In the genomic region with DNA sequence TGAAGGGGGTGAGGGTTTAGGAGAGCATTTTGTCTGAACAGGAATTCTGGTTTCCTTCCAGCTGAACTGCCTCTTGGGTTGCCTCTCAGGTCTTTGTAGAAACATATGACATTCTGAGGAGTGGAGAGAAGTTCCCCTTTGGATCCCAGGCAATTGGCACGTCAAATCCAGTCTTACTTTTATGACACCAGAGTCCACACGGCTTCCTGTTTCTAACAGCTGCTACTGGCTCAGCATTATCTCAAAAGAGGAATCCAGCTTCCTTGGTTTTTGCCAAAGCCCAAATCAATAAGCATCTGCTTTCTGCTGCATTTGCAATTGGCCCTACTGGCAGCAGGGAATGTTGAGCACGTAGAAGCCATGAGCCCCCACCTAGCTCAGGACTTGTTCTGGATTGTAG, we compare ENCODE assay signal across 16 cellular contexts.
DNase-seq lines count a peak whose midpoint lies in the region; ATAC-seq and TF ChIP-seq lines count a peak whose summit lies in the region.
"Had no signal": no experiment of that assay in that cellular context is flagged by ENCODE, and none has a peak within 500 bp of the region (broad histone marks: within the 10 kb centered on the region; RNA-seq: fewer than 3 reads in every experiment).

No MANE protein-coding gene starts in this region.

- no peaks in the 10 kb centered on the region for H3K36me3 ChIP-seq in breast epithelium
- H3K36me3 ChIP-seq in testis (ENCODE audit: low read depth, missing control alignments), result no peaks in the 10 kb centered on the region

- peaks cover 19% of the 10 kb centered on the region for H3K27me3 Mint-ChIP-seq in CD4-positive, alpha-beta T cell

- TF ChIP-seq POLR2A in breast epithelium (IDR thresholded peaks at IDR 0.05) (no peak), testis (IDR thresholded peaks at IDR 0.05) (no peak)

- POLR2A ChIA-PET in CD4-positive, alpha-beta T cell (lab: Charles Lee), result no interaction called here

- no peaks in the 10 kb centered on the region for H3K36me3 Mint-ChIP-seq in CD4-positive, alpha-beta T cell (ENCODE audit: low read depth)
- H3K36me3 Mint-ChIP-seq: activated naive CD8-positive, alpha-beta T cell treated with anti-CD3 and anti-CD28 coated beads for 36 hours had no signal

- 69 to 70% methylated on average over 3 of the region's 3 CpGs for WGBS in testis, 2 donors

- H3K4me1 ChIP-seq in breast epithelium (no peaks in the 10 kb centered on the region), testis (peaks cover 14% of the 10 kb centered on the region)

- no peaks in the 10 kb centered on the region for H3K9me3 ChIP-seq in breast epithelium
- no peaks in the 10 kb centered on the region for H3K9me3 ChIP-seq in testis
- H3K9me3 ChIP-seq in CD4-positive, alpha-beta T cell (ENCODE audit: control insufficient read depth, low read length), result no peaks in the 10 kb centered on the region
- H3K9me3 ChIP-seq: Caco-2 had no signal

- H3K27me3 ChIP-seq in breast epithelium (no peaks in the 10 kb centered on the region), testis (no peaks in the 10 kb centered on the region)
- no peaks in the 10 kb centered on the region for H3K27me3 ChIP-seq in CD4-positive, alpha-beta T cell (ENCODE audit: control insufficient read depth, insufficient read depth, low read length)

- no peaks in the 10 kb centered on the region for H3K4me1 Mint-ChIP-seq in CD4-positive, alpha-beta T cell (ENCODE audit: low read depth)
- H3K4me1 Mint-ChIP-seq: activated naive CD8-positive, alpha-beta T cell treated with anti-CD3 and anti-CD28 coated beads for 36 hours had no signal

- DNase-seq in DMS 273 (lab: John Stamatoyannopoulos, UW; ENCODE audit: unreplicated experiment), result peak; percentile 36
- DNase-seq in DMS 273 treated with DMSO at 0.1 percent for 48 hours (lab: John Stamatoyannopoulos, UW), result no peak
- no peak for DNase-seq in breast epithelium (ENCODE audit: low spot score in 2 of 2)
- DNase-seq in left lobe of liver (ENCODE audit: low spot score), result no peak
- peak; percentile 24 for DNase-seq in testis
- DNase-seq in CD4-positive, alpha-beta T cell, result no peak
- DNase-seq: activated naive CD8-positive, alpha-beta T cell treated with anti-CD3 and anti-CD28 coated beads for 36 hours; KG1; NCI-H2029 treated with DMSO at 0.1 percent for 48 hours; retina; SW 1271 had no signal

- CTCF ChIA-PET in CD4-positive, alpha-beta T cell (lab: Charles Lee), result no interaction called here

- no peak overlapping the region for H3K27ac Mint-ChIP-seq in CD4-positive, alpha-beta T cell
- H3K27ac Mint-ChIP-seq: activated naive CD8-positive, alpha-beta T cell treated with anti-CD3 and anti-CD28 coated beads for 36 hours had no signal

- no peak overlapping the region for H3K4me3 Mint-ChIP-seq in CD4-positive, alpha-beta T cell
- H3K4me3 Mint-ChIP-seq: activated naive CD8-positive, alpha-beta T cell treated with anti-CD3 and anti-CD28 coated beads for 36 hours had no signal

- ATAC-seq in left lobe of liver, result peak; percentile 44
- no peak for ATAC-seq in CD4-positive, alpha-beta T cell (ENCODE audit: poor library complexity)
- ATAC-seq in GM19035 (IDR thresholded peaks at IDR 0.05; ENCODE audit: unreplicated experiment), result no peak
- no peak for ATAC-seq in HG03457 (IDR thresholded peaks at IDR 0.05; ENCODE audit: unreplicated experiment)
- ATAC-seq: activated CD4-positive, CD25-positive, alpha-beta regulatory T cell treated with anti-CD3 and anti-CD28 coated beads, Interleukin-2, amount 50 U/mL, for 24 hours had no signal

- H3K4me3 ChIP-seq in breast epithelium (no peak overlapping the region), testis (no peak overlapping the region)

- no peaks in the 10 kb centered on the region for H3K9me3 Mint-ChIP-seq in CD4-positive, alpha-beta T cell

- TF ChIP-seq CTCF in breast epithelium (IDR thresholded peaks at IDR 0.05), result no peak
- TF ChIP-seq CTCF in testis (IDR thresholded peaks at IDR 0.05), result no peak
- no peak for TF ChIP-seq CTCF in CD4-positive, alpha-beta T cell (IDR thresholded peaks at IDR 0.05)

- intact Hi-C loops in breast epithelium (cut with DNase I; ENCODE audit: low total_unique reads) (no loop called here), testis (cut with DNase I; ENCODE audit: low total_unique reads) (no loop called here)
- intact Hi-C loops in CD4-positive, alpha-beta T cell (cut with DNase I, micrococcal nuclease), result no loop called here

- H3K27ac ChIP-seq in breast epithelium (peak overlapping the region; percentile 21 to 68), testis (no peak overlapping the region)
- no peak overlapping the region for H3K27ac ChIP-seq in CD4-positive, alpha-beta T cell (ENCODE audit: low read depth, low read length)
- H3K27ac ChIP-seq: 22Rv1 had no signal

Comparison
In these comparisons a context has a peak if more than half of its experiments do, and no peak if none do; other contexts are left out.
1. DNase-seq: peak in DMS 273 (single experiment) and testis (single experiment); none in DMS 273 treated with DMSO at 0.1 percent for 48 hours (single experiment), breast epithelium (0 of 2), left lobe of liver (single experiment) and CD4-positive, alpha-beta T cell (0 of 10).
2. H3K27ac ChIP-seq: peak in breast epithelium (2 of 2); none in testis (0 of 2) and CD4-positive, alpha-beta T cell (single experiment).